18 cellular contexts compared by ENCODE assay signal in the genomic region with DNA sequence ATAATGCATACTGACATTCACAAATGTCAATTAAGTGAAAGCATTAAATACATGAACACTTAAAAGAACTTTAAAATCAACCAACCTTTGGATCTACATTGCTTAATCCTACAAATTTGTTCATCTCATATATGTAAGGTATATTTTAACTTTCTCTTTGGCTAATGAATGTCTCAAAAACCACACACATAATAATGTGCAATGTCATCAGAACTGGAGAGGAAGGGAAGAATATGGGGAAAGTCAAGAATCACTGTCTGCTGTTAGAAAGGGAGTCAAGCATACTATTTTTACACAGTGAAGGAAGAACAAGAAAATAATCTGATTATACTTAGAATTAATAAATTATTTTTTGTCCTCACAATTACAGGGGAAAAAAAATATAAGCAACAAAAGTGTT. TPM values are rescaled to one million over a fixed set of nuclear protein-coding genes. Genes with fewer than 3 reads are reported as not detected.
DNase-seq lines count a peak whose midpoint lies in the region; ATAC-seq, FAIRE-seq and TF ChIP-seq lines count a peak whose summit lies in the region.
"Had no signal": no experiment of that assay in that cellular context is flagged by ENCODE, and none has a peak within 500 bp of the region (broad histone marks: within the 10 kb centered on the region; RNA-seq: fewer than 3 reads in every experiment).

No MANE protein-coding gene starts in this region.

- H3K4me3 Mint-ChIP-seq in CD4-positive, CD25-positive, alpha-beta regulatory T cell, result peak overlapping the region in 3 of 4 donors; percentile 10 to 94 (median 40)
- peak overlapping the region; percentile 74 for H3K4me3 Mint-ChIP-seq in activated B cell treated with CpG ODN at 0.5 μM for 24 hours

- CTCF ChIA-PET in activated B cell treated with CpG ODN at 0.5 μM for 24 hours (lab: Charles Lee), result interaction anchor here (0.6 to 1.4 kb wide), 2 partner anchors 26 to 35 kb away, joined by 3 read pairs; a partner anchor contains a TSS

- no peak for ATAC-seq in CD4-positive, CD25-positive, alpha-beta regulatory T cell (ENCODE audit: low read depth in 2 of 2)
- no peak for ATAC-seq in activated B cell treated with CpG ODN at 0.5 μM for 24 hours (ENCODE audit: low read depth)
- no peak for ATAC-seq in GM19397 (IDR thresholded peaks at IDR 0.05; ENCODE audit: unreplicated experiment)
- ATAC-seq in GM18868 (IDR thresholded peaks at IDR 0.05; ENCODE audit: unreplicated experiment), result no peak

- no peak for DNase-seq in CD4-positive, CD25-positive, alpha-beta regulatory T cell
- DNase-seq in GM18507 (ENCODE audit: extremely low spot score, insufficient read length, low read depth), result no peak
- DNase-seq in activated B cell treated with CpG ODN at 0.5 μM for 24 hours, result no peak
- peak; percentile 13 for DNase-seq in kidney glomerular epithelial cell (lab: John Stamatoyannopoulos, UW)
- no peak for DNase-seq in midbrain (lab: John Stamatoyannopoulos, UW)
- DNase-seq in EL, result no peak
- DNase-seq: activated CD4-positive, alpha-beta T cell treated with anti-CD3 and anti-CD28 coated beads for 4 hours; activated effector memory CD4-positive, alpha-beta T cell treated with Interleukin-2 at 50 U/mL for 16 hours; DMS79; heart right ventricle; MG63; NCI-H2081 treated with DMSO at 0.1 percent for 48 hours; NCI-H526; T-helper 9 cell had no signal

- H3K4me1 ChIP-seq in CD4-positive, CD25-positive, alpha-beta regulatory T cell (ENCODE audit: control insufficient read depth, insufficient read depth, low read length, poor library complexity, severe bottlenecking), result peaks cover 35% of the 10 kb centered on the region

- peak overlapping the region; percentile 8 for H3K4me3 ChIP-seq in CD4-positive, CD25-positive, alpha-beta regulatory T cell (ENCODE audit: low read depth, low read length)
- H3K4me3 ChIP-seq: esophagus muscularis mucosa, heart right ventricle, MG63 had no signal

- peaks cover 4% of the 10 kb centered on the region for H3K27me3 Mint-ChIP-seq in CD4-positive, CD25-positive, alpha-beta regulatory T cell
- H3K27me3 Mint-ChIP-seq in activated B cell treated with CpG ODN at 0.5 μM for 24 hours, result no peaks in the 10 kb centered on the region

- peaks cover 39 to 67% (median 54%) of the 10 kb centered on the region in 4 donors for H3K4me1 Mint-ChIP-seq in CD4-positive, CD25-positive, alpha-beta regulatory T cell
- H3K4me1 Mint-ChIP-seq in activated B cell treated with CpG ODN at 0.5 μM for 24 hours, result peaks cover 73% of the 10 kb centered on the region

- no peaks in the 10 kb centered on the region for H3K27me3 ChIP-seq in CD4-positive, CD25-positive, alpha-beta regulatory T cell (ENCODE audit: control insufficient read depth, insufficient read depth, low read length)
- H3K27me3 ChIP-seq: esophagus muscularis mucosa, heart right ventricle, MG63 had no signal

- intact Hi-C loops in activated B cell treated with CpG ODN at 0.5 μM for 24 hours (cut with micrococcal nuclease), result loop anchor here (1.0 to 10.0 kb wide), 2 partner anchors 43 to 1929 kb away; a partner anchor contains a TSS

- TF ChIP-seq CTCF in activated B cell treated with CpG ODN at 0.5 μM for 24 hours (IDR thresholded peaks at IDR 0.05), result no peak

- peak; percentile 15 for FAIRE-seq in GM18507 (lab: Jason Lieb, UNC)

- H3K9me3 Mint-ChIP-seq in CD4-positive, CD25-positive, alpha-beta regulatory T cell, result peaks cover 0 to 1% (median 0%) of the 10 kb centered on the region in 7 donors
- H3K9me3 Mint-ChIP-seq in activated B cell treated with CpG ODN at 0.5 μM for 24 hours, result no peaks in the 10 kb centered on the region

- no peaks in the 10 kb centered on the region for H3K9me3 ChIP-seq in CD4-positive, CD25-positive, alpha-beta regulatory T cell (ENCODE audit: control insufficient read depth in 2 of 2, low read length in 2 of 2)
- H3K9me3 ChIP-seq: esophagus muscularis mucosa, heart right ventricle, MG63 had no signal

- POLR2A ChIA-PET in activated B cell treated with CpG ODN at 0.5 μM for 24 hours (lab: Charles Lee), result interaction anchor here (0.9 to 1.4 kb wide), 2 partner anchors 15 to 25 kb away, joined by 3 to 6 read pairs; a partner anchor contains a TSS

- H3K27ac Mint-ChIP-seq in CD4-positive, CD25-positive, alpha-beta regulatory T cell, result peak overlapping the region; percentile 0 to 58 (median 26)
- peak overlapping the region; percentile 74 for H3K27ac Mint-ChIP-seq in activated B cell treated with CpG ODN at 0.5 μM for 24 hours

- peaks cover 14% of the 10 kb centered on the region for H3K36me3 Mint-ChIP-seq in CD4-positive, CD25-positive, alpha-beta regulatory T cell
- H3K36me3 Mint-ChIP-seq in activated B cell treated with CpG ODN at 0.5 μM for 24 hours (ENCODE audit: low read depth), result peaks cover 38% of the 10 kb centered on the region

- peak overlapping the region; percentile 62 for H3K27ac ChIP-seq in CD4-positive, CD25-positive, alpha-beta regulatory T cell (ENCODE audit: insufficient read depth, low read length, poor library complexity, severe bottlenecking)
- H3K27ac ChIP-seq: esophagus muscularis mucosa, RWPE1 had no signal

- peaks cover 34% of the 10 kb centered on the region for H3K36me3 ChIP-seq in CD4-positive, CD25-positive, alpha-beta regulatory T cell (ENCODE audit: control insufficient read depth, insufficient read depth, low read length)

RNA-seq across cellular contexts. Expression of a gene that starts 4.9 kb away (rescaled TPM):
- 30.7 TPM for total RNA-seq in CD4-positive, CD25-positive, alpha-beta regulatory T cell
- 10 to 100 TPM; 16.3 to 25.9 (median 19.4) TPM for polyA plus RNA-seq in CD4-positive, CD25-positive, alpha-beta regulatory T cell
- total RNA-seq in activated B cell treated with CpG ODN at 0.5 μM for 24 hours, result 39.5 and 43.0 TPM in 2 replicates

RNA-seq across cellular contexts. Expression of a gene that starts 25.9 kb away (rescaled TPM):
- total RNA-seq in CD4-positive, CD25-positive, alpha-beta regulatory T cell, result 27.7 TPM
- 10 to 100 TPM; 31.1 to 45.6 (median 33.4) TPM for polyA plus RNA-seq in CD4-positive, CD25-positive, alpha-beta regulatory T cell
- 11.9 and 14.1 TPM in 2 replicates for total RNA-seq in activated B cell treated with CpG ODN at 0.5 μM for 24 hours

RNA-seq across cellular contexts. Expression of a gene that starts 42.7 kb away (rescaled TPM):
- 40.5 TPM for total RNA-seq in CD4-positive, CD25-positive, alpha-beta regulatory T cell
- 100 to 1,000 TPM in 2 of 4 donors, 10 to 100 TPM in 2; 81.2 to 112 (median 102) TPM for polyA plus RNA-seq in CD4-positive, CD25-positive, alpha-beta regulatory T cell
- 40.6 and 43.5 TPM in 2 replicates for total RNA-seq in activated B cell treated with CpG ODN at 0.5 μM for 24 hours
